ENCODE assay signal across 23 cellular contexts in the genomic region with DNA sequence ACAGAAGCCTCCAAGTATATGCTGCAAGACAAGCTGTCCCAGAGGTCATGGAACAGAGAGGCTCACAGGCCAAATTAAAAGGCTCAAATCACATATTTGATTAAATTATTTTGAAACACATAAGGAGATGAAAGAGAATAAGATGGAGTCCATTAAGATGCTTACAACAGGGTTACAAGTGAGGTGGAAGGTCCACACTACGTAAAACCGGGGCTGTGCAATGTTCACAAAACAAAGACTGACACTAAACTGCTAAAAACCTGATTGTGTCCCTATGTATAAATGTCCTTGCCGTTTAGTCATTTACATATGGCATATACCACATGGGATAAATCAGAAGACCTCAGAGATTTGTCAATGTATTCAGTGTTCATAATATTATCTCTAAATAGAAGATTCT. TPM values are rescaled to one million over a fixed set of nuclear protein-coding genes. Genes with fewer than 3 reads are reported as not detected.
DNase-seq lines count a peak whose midpoint lies in the region; ATAC-seq and TF ChIP-seq lines count a peak whose summit lies in the region.
"Had no signal": no experiment of that assay in that cellular context is flagged by ENCODE, and none has a peak within 500 bp of the region (broad histone marks: within the 10 kb centered on the region; RNA-seq: fewer than 3 reads in every experiment).

No MANE protein-coding gene starts in this region.

- no peak overlapping the region for H2BK5ac ChIP-seq in mesendoderm (ENCODE audit: low read length)

- H3K18ac ChIP-seq in mesendoderm (ENCODE audit: low read length) = no peak overlapping the region

- H3K4me3 Mint-ChIP-seq in activated T-cell treated with anti-CD3 and anti-CD28 coated beads, Interleukin-2, amount 50 U/mL, for 72 hours = no peak overlapping the region
- peak overlapping the region in 1 of 4 donors; percentile 28 for H3K4me3 Mint-ChIP-seq in IgD-negative memory B cell

- intact Hi-C loops in upper lobe of right lung (cut with DNase I) = no loop called here

- no peak overlapping the region for H2BK120ac ChIP-seq in mesendoderm (ENCODE audit: low read depth, low read length)

- H3K56ac ChIP-seq in mesendoderm (ENCODE audit: low read length) = no peak overlapping the region

- H3K4me1 ChIP-seq in mesendoderm (ENCODE audit: control insufficient read depth, low read depth, low read length) = no peaks in the 10 kb centered on the region
- H3K4me1 ChIP-seq in upper lobe of right lung = no peaks in the 10 kb centered on the region

- no peaks in the 10 kb centered on the region for H3K36me3 ChIP-seq in mesendoderm (ENCODE audit: control insufficient read depth, insufficient read depth, low read length)
- no peaks in the 10 kb centered on the region for H3K36me3 ChIP-seq in upper lobe of right lung

- no peak for ATAC-seq in activated T-cell treated with anti-CD3 and anti-CD28 coated beads, Interleukin-2, amount 50 U/mL, for 72 hours (replicated peaks in 1 of 2)
- no peak for ATAC-seq in upper lobe of right lung

- H2BK15ac ChIP-seq in mesendoderm (replicated peaks; ENCODE audit: low read depth) = peak overlapping the region; percentile 64

- no peak overlapping the region for H4K5ac ChIP-seq in mesendoderm (ENCODE audit: low read length)

- WGBS in mesendoderm (ENCODE audit: extremely low coverage, insufficient coverage, low lambda C conversion rate) = no CpG with 5 or more reads among the region's 3 CpGs

- no peak for TF ChIP-seq CTCF in upper lobe of right lung (IDR thresholded peaks at IDR 0.05)

- H3K27ac ChIP-seq in mesendoderm (ENCODE audit: low read depth, low read length) (no peak overlapping the region), upper lobe of right lung (no peak overlapping the region)
- H3K27ac ChIP-seq: C4-2B, PC-9 had no signal

- H3K79me1 ChIP-seq in mesendoderm (ENCODE audit: low read length) = no peaks in the 10 kb centered on the region

- no peak overlapping the region for H4K8ac ChIP-seq in mesendoderm (ENCODE audit: low read depth, low read length)

- no peak overlapping the region for H3K4ac ChIP-seq in mesendoderm (ENCODE audit: low read depth, low read length)

- H3K27me3 Mint-ChIP-seq in activated T-cell treated with anti-CD3 and anti-CD28 coated beads, Interleukin-2, amount 50 U/mL, for 72 hours (ENCODE audit: low read depth) = no peaks in the 10 kb centered on the region
- no peaks in the 10 kb centered on the region for H3K27me3 Mint-ChIP-seq in IgD-negative memory B cell

- H3K4me3 ChIP-seq in mesendoderm (ENCODE audit: low read length) (no peak overlapping the region), upper lobe of right lung (no peak overlapping the region)
- H3K4me3 ChIP-seq: PC-9 had no signal

- no peak overlapping the region for H2AK5ac ChIP-seq in mesendoderm (ENCODE audit: low read length)

- H3K27me3 ChIP-seq in mesendoderm (ENCODE audit: insufficient read depth, low read length, poor library complexity) (no peaks in the 10 kb centered on the region), upper lobe of right lung (no peaks in the 10 kb centered on the region)

- H3K4me1 Mint-ChIP-seq in activated T-cell treated with anti-CD3 and anti-CD28 coated beads, Interleukin-2, amount 50 U/mL, for 72 hours (ENCODE audit: low read depth) = peaks cover 70% of the 10 kb centered on the region
- H3K4me1 Mint-ChIP-seq in IgD-negative memory B cell = peaks cover 40 to 57% (median 57%) of the 10 kb centered on the region in 3 donors

- DNase-seq in activated T-cell treated with anti-CD3 and anti-CD28 coated beads, Interleukin-2, amount 50 U/mL, for 72 hours = no peak
- no peak for DNase-seq in activated T-cell treated with anti-CD3 and anti-CD28 coated beads for 4 hours
- no peak for DNase-seq in mesendoderm
- DNase-seq in NCI-H2227 (lab: John Stamatoyannopoulos, UW; ENCODE audit: unreplicated experiment) = no peak
- DNase-seq in stimulated activated CD4-positive, alpha-beta T cell treated with anti-CD3 and anti-CD28 coated beads, Interleukin-4, amount 100 ng/mL, for 1 hour = no peak
- no peak for DNase-seq in upper lobe of right lung
- DNase-seq: AML-193, COR-L47, DMS 273 treated with DMSO at 0.1 percent for 48 hours, DMS79 treated with DMSO at 0.1 percent for 48 hours, Kasumi-1, NCI-H1417, NCI-H1694 treated with DMSO at 0.1 percent for 48 hours, NCI-H2081 treated with DMSO at 0.1 percent for 48 hours, NCI-H2171 treated with DMSO at 0.1 percent for 48 hours, NCI-H446, PC-9, RPMI8226, SHP77 had no signal

- no peak overlapping the region for H3K23ac ChIP-seq in mesendoderm (ENCODE audit: low read length)

- H3K9me3 Mint-ChIP-seq in activated T-cell treated with anti-CD3 and anti-CD28 coated beads, Interleukin-2, amount 50 U/mL, for 72 hours = peaks cover 3 to 6% of the 10 kb centered on the region in 2 donors
- H3K9me3 Mint-ChIP-seq in IgD-negative memory B cell = no peaks in the 10 kb centered on the region

- no peak overlapping the region for H3K4me2 ChIP-seq in mesendoderm (ENCODE audit: low read length)
- H3K4me2 ChIP-seq: PC-9 had no signal

- H3K36me3 Mint-ChIP-seq in activated T-cell treated with anti-CD3 and anti-CD28 coated beads, Interleukin-2, amount 50 U/mL, for 72 hours (ENCODE audit: insufficient read depth in 2 of 2) = peaks cover 10 to 19% of the 10 kb centered on the region in 2 donors
- peaks cover 1% of the 10 kb centered on the region for H3K36me3 Mint-ChIP-seq in IgD-negative memory B cell

- peak overlapping the region; percentile 50 for H3K27ac Mint-ChIP-seq in activated T-cell treated with anti-CD3 and anti-CD28 coated beads, Interleukin-2, amount 50 U/mL, for 72 hours
- H3K27ac Mint-ChIP-seq in IgD-negative memory B cell = peak overlapping the region in 2 of 3 donors; percentile 18 to 86

- H3K79me2 ChIP-seq in mesendoderm (ENCODE audit: control insufficient read depth, insufficient read depth, low read length) = no peaks in the 10 kb centered on the region

- H3K9me3 ChIP-seq in upper lobe of right lung = no peaks in the 10 kb centered on the region

- no peak overlapping the region for H3K9ac ChIP-seq in mesendoderm (ENCODE audit: low read length)

RNA-seq across cellular contexts. Expression of a gene that starts 51.7 kb away (rescaled TPM):
- 10 to 100 TPM; 67.0 to 69.7 TPM for total RNA-seq in activated T-cell treated with anti-CD3 and anti-CD28 coated beads, Interleukin-2, amount 50 U/mL, for 72 hours
- polyA plus RNA-seq in IgD-negative memory B cell = 561 TPM
- polyA plus RNA-seq in mesendoderm (2013, experiment 1 of 2) = 2.4 TPM
- polyA plus RNA-seq in mesendoderm (2013, experiment 2 of 2) = 2.5 TPM
- total RNA-seq in upper lobe of right lung = 25.6 TPM
- total RNA-seq: A172, H4 had no signal
